In the genomic region with DNA sequence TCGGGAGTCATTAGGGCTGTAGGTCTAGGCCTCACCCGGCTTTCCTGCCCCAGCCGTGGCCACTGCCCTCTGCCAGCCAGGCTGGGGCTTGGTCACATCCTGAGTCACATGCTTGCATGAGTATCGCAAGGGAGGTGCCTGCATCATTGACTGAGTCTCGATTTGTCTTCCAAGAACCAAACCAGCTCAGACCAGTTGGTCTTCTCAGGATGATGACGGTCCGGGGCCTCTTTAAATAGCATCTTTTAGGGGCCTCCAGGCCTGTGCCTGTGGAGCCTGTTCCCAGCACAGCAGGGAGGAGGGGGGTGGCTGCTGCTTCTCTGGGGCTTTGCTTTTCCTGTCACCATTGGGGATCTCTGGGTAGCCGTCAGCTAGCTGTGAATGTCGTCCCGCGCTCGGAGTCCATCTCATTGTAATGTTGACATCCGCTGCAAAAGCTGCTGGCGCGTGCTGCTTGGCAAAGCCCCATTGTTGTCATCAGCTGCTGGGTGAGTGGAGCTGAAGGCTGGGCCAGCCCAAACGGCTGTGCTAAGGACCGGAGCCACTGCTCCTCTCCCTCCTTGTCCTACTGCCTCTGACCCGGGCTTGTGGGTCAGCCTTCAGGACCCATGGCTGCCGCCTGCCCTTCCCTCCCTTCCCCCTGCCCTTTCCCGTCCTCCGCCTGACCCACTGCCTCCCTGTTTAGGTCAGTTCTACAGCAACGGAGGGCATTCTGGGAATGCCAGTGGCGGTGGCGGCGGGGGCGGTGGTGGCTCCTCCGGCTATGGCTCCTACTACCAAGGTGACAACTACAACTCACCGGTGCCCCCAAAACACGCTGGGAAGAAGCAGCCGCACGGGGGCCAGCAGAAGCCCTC, we compare ENCODE assay signal across 14 cellular contexts. TPM values are rescaled to one million over a fixed set of nuclear protein-coding genes. Genes with fewer than 3 reads are reported as not detected.
A peak's percentile ranks its signal among the peaks of the same experiment; 100 is the strongest.
DNase-seq lines count a peak whose midpoint lies in the region; ATAC-seq, FAIRE-seq and TF ChIP-seq lines count a peak whose summit lies in the region.
"Had no signal": no experiment of that assay in that cellular context is flagged by ENCODE, and none has a peak within 500 bp of the region (broad histone marks: within the 10 kb centered on the region; RNA-seq: fewer than 3 reads in every experiment).

No MANE protein-coding gene starts in this region.

- ATAC-seq in GM21390 (IDR thresholded peaks at IDR 0.05; ENCODE audit: unreplicated experiment) = no peak
- no peak for ATAC-seq in HG02610 (IDR thresholded peaks at IDR 0.05; ENCODE audit: unreplicated experiment)

- no peak for FAIRE-seq in astrocyte (lab: Jason Lieb, UNC)
- FAIRE-seq: HTR-8/SVneo had no signal

- no peak overlapping the region for H2AFZ ChIP-seq in astrocyte (ENCODE audit: low read depth, low read length)

- no peaks in the 10 kb centered on the region for H3K4me1 Mint-ChIP-seq in astrocyte (ENCODE audit: low read depth, unreplicated experiment)
- no peaks in the 10 kb centered on the region for H3K4me1 Mint-ChIP-seq in nephron progenitor cell

- H3K36me3 ChIP-seq in astrocyte (ENCODE audit: insufficient read depth, low read length) = peaks cover 44% of the 10 kb centered on the region

- H4K20me1 ChIP-seq in astrocyte (ENCODE audit: insufficient read depth, low read length) = peaks cover 98% of the 10 kb centered on the region

- no peak overlapping the region for H3K27ac Mint-ChIP-seq in astrocyte (ENCODE audit: unreplicated experiment)
- H3K27ac Mint-ChIP-seq in nephron progenitor cell = peak overlapping the region; percentile 88

- H3K9ac ChIP-seq in astrocyte (ENCODE audit: low read length) = peak overlapping the region; percentile 62

- H3K27me3 ChIP-seq in astrocyte (ENCODE audit: insufficient read depth, low read length) = no peaks in the 10 kb centered on the region
- H3K27me3 ChIP-seq: neutrophil, suprapubic skin had no signal

- H3K9me3 ChIP-seq in astrocyte (ENCODE audit: insufficient read depth, low read depth, low read length) = no peaks in the 10 kb centered on the region
- H3K9me3 ChIP-seq: neutrophil, suprapubic skin had no signal

- H3K4me3 Mint-ChIP-seq in astrocyte (ENCODE audit: unreplicated experiment) = no peak overlapping the region
- no peak overlapping the region for H3K4me3 Mint-ChIP-seq in nephron progenitor cell

- H3K36me3 Mint-ChIP-seq in astrocyte (ENCODE audit: low read depth, unreplicated experiment) (peaks cover 9% of the 10 kb centered on the region), nephron progenitor cell (ENCODE audit: low read depth) (peaks cover 56% of the 10 kb centered on the region)

- peak overlapping the region; percentile 66 for H3K27ac ChIP-seq in astrocyte (ENCODE audit: low read depth, low read length)
- H3K27ac ChIP-seq: neutrophil, suprapubic skin had no signal

- peaks cover 2% of the 10 kb centered on the region for H3K9me3 Mint-ChIP-seq in astrocyte (ENCODE audit: unreplicated experiment)
- H3K9me3 Mint-ChIP-seq in nephron progenitor cell = no peaks in the 10 kb centered on the region

- DNase-seq in G401 (ENCODE audit: low spot score) = peak; percentile 88
- DNase-seq in astrocyte (ENCODE audit: low read depth) = peak; percentile 44
- peak; percentile 33 to 61 for DNase-seq in foreskin fibroblast
- DNase-seq in nephron progenitor cell = no peak
- DNase-seq in EL = no peak
- DNase-seq in central memory CD4-positive, alpha-beta T cell = no peak
- DNase-seq: cortex of kidney; NCI-H1694 treated with DMSO at 0.1 percent for 48 hours; stimulated activated CD4-positive, alpha-beta T cell treated with anti-CD3 and anti-CD28 coated beads, Interleukin-4, amount 100 ng/mL, for 4 hours had no signal

- peaks cover 64% of the 10 kb centered on the region for H3K79me2 ChIP-seq in astrocyte (ENCODE audit: insufficient read depth, low read length)

- H3K4me2 ChIP-seq in astrocyte (ENCODE audit: low read length) = peak overlapping the region; percentile 25

- H3K4me3 ChIP-seq in astrocyte (ENCODE audit: insufficient read depth, low read depth, low read length) (no peak overlapping the region), foreskin fibroblast (ENCODE audit: low read depth in 1 of 2, low read length in 2 of 2) (no peak overlapping the region)
- H3K4me3 ChIP-seq: suprapubic skin had no signal

- H3K27me3 Mint-ChIP-seq in astrocyte (ENCODE audit: low read depth, unreplicated experiment) (no peaks in the 10 kb centered on the region), nephron progenitor cell (ENCODE audit: low read depth, poor library complexity) (peaks cover 5% of the 10 kb centered on the region)

- TF ChIP-seq CTCF in astrocyte (IDR thresholded peaks at IDR 0.05; ENCODE audit: insufficient read depth, low read depth, low read length) (no peak), foreskin fibroblast (IDR thresholded peaks at IDR 0.05; ENCODE audit: low read depth, low read length) (no peak), nephron progenitor cell (IDR thresholded peaks at IDR 0.05) (no peak)

- peaks cover 12% of the 10 kb centered on the region for H3K4me1 ChIP-seq in astrocyte (ENCODE audit: insufficient read depth, low read length)

- in situ Hi-C loops in G401 (cut with HindIII; ENCODE audit: low sequenced_read_pairs) = no loop called here

RNA-seq across cellular contexts. Expression of gene QTRT1, which starts 14.3 kb away (rescaled TPM):
- total RNA-seq in G401 (2014; rRNA removed; shearing (Covaris generic)) = 85.4 and 93.4 TPM in 2 replicates
- 27.3 and 27.5 TPM in 2 replicates for total RNA-seq in astrocyte

RNA-seq across cellular contexts. Expression of gene DNM2, which starts 31.0 kb away (rescaled TPM):
- 90.2 and 121 TPM in 2 replicates for total RNA-seq in G401 (2014; rRNA removed; shearing (Covaris generic))
- 129 TPM in 2 replicates for total RNA-seq in astrocyte

RNA-seq across cellular contexts. Expression of gene ILF3, which starts 32.7 kb away (rescaled TPM):
- 363 and 464 TPM in 2 replicates for total RNA-seq in G401 (2014; rRNA removed; shearing (Covaris generic))
- total RNA-seq in astrocyte = 228 and 244 TPM in 2 replicates

Comparison
In these comparisons a context has a peak if more than half of its experiments do, and no peak if none do; other contexts are left out.
1. DNase-seq: peak in G401 (single experiment), astrocyte (single experiment) and foreskin fibroblast (2 of 2); none in nephron progenitor cell (single experiment), EL (single experiment) and central memory CD4-positive, alpha-beta T cell (single experiment).